In the genomic region with DNA sequence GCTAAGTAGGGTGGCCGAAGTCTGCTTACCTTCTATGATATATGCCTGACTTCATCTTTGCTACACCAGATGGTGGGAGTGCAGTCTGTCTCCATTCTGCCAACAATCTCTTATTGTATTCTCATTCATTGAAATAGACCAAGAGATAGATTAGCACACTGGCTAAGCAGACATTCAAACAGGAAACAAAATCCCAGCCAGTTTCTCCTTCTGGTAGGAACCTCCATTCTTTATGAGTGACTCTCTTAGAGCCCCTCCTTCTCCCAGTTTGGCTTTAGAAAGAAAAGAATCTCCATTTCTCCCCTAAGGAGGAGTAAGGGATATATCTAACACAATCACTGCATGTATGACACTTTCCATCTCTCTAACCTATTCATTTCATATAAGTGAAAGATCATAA, we compare ENCODE assay signal across 1 cellular context.
TF ChIP-seq lines count a peak whose summit lies in the region.

No MANE protein-coding gene starts in this region.

TF ChIP-seq in IMR-90, 13 proteins besides CTCF, POLR2A, EP300 and RAD21:
- no peak for TF ChIP-seq MAFK (IDR thresholded peaks at IDR 0.05; ENCODE audit: low read depth, low read length)
